In genomic region chr4:173174184-173175156, GRCh38 we compare ENCODE assay signal across 16 cellular contexts. TPM values are rescaled to one million over a fixed set of nuclear protein-coding genes. Genes with fewer than 3 reads are reported as not detected.
DNase-seq lines count a peak whose midpoint lies in the region; ATAC-seq and TF ChIP-seq lines count a peak whose summit lies in the region.
"Had no signal": no experiment of that assay in that cellular context is flagged by ENCODE, and none has a peak within 500 bp of the region (broad histone marks: within the 10 kb centered on the region; RNA-seq: fewer than 3 reads in every experiment).

No MANE protein-coding gene starts in this region.

- DNase-seq in CD14-positive monocyte (ENCODE audit: low spot score) (no peak), SK-N-MC (ENCODE audit: low read depth, low spot score) (no peak), NCI-H128 (lab: John Stamatoyannopoulos, UW; ENCODE audit: unreplicated experiment) (no peak), SHP77 treated with DMSO at 0.1 percent for 48 hours (lab: John Stamatoyannopoulos, UW) (no peak), testis (no peak)
- no peak for DNase-seq in effector CD8-positive, alpha-beta T cell (lab: John Stamatoyannopoulos, UW)
- DNase-seq: activated CD4-positive, alpha-beta T cell treated with anti-CD3 and anti-CD28 coated beads for 4 hours; activated naive CD8-positive, alpha-beta T cell treated with anti-CD3 and anti-CD28 coated beads, Interleukin-2, amount 10 ng/mL, durations not matched to agents 7 days and 5 days; activated T-cell treated with anti-CD3 and anti-CD28 coated beads for 4 hours; hippocampal formation; NCI-H2171 treated with DMSO at 0.1 percent for 48 hours; NCI-H774; right lobe of liver had no signal

- H3K4me3 ChIP-seq in KMS-11 (IDR thresholded peaks at IDR 0.05; ENCODE audit: insufficient read depth, low read depth, low read length) (no peak overlapping the region), SK-N-MC (peak overlapping the region; percentile 26; the same call in 1 of the 2 replicates), testis (no peak overlapping the region)
- H3K4me3 ChIP-seq: right lobe of liver had no signal

- peaks cover 11% of the 10 kb centered on the region; the same call in 1 of the 2 replicates for H4K20me1 ChIP-seq in KMS-11 (ENCODE audit: insufficient read depth)

- H3K36me3 Mint-ChIP-seq in CD14-positive monocyte: peaks cover 0 to 2% of the 10 kb centered on the region in 2 donors
- H3K36me3 Mint-ChIP-seq: activated naive CD8-positive, alpha-beta T cell treated with anti-CD3 and anti-CD28 coated beads, Interleukin-2, amount 10 ng/mL, durations not matched to agents 7 days and 5 days had no signal

- H3K4me2 ChIP-seq in KMS-11: peak overlapping the region; percentile 17; the same call in 1 of the 2 replicates

- TF ChIP-seq POLR2A in testis (IDR thresholded peaks at IDR 0.05): no peak

- no peak overlapping the region for H2AFZ ChIP-seq in KMS-11 (ENCODE audit: low read depth)

- H3K9ac ChIP-seq in KMS-11 (no peak overlapping the region), SK-N-MC (ENCODE audit: insufficient read length) (no peak overlapping the region)

- peaks cover 0 to 3% (median 1%) of the 10 kb centered on the region in 3 donors for H3K27me3 Mint-ChIP-seq in CD14-positive monocyte (ENCODE audit: low read depth in 3 of 3)
- H3K27me3 Mint-ChIP-seq: activated naive CD8-positive, alpha-beta T cell treated with anti-CD3 and anti-CD28 coated beads, Interleukin-2, amount 10 ng/mL, durations not matched to agents 7 days and 5 days had no signal

- no peak overlapping the region for H3K4me3 Mint-ChIP-seq in CD14-positive monocyte
- H3K4me3 Mint-ChIP-seq: activated naive CD8-positive, alpha-beta T cell treated with anti-CD3 and anti-CD28 coated beads, Interleukin-2, amount 10 ng/mL, durations not matched to agents 7 days and 5 days had no signal

- peaks cover 97% of the 10 kb centered on the region for H3K79me2 ChIP-seq in KMS-11 (ENCODE audit: insufficient read depth, low read depth)

- H3K27ac ChIP-seq in KMS-11: no peak overlapping the region
- no peak overlapping the region for H3K27ac ChIP-seq in SK-N-MC
- no peak overlapping the region for H3K27ac ChIP-seq in testis
- H3K27ac ChIP-seq: right lobe of liver had no signal

- peaks cover 0 to 1% (median 0%) of the 10 kb centered on the region in 7 donors for H3K9me3 Mint-ChIP-seq in CD14-positive monocyte
- H3K9me3 Mint-ChIP-seq: activated naive CD8-positive, alpha-beta T cell treated with anti-CD3 and anti-CD28 coated beads, Interleukin-2, amount 10 ng/mL, durations not matched to agents 7 days and 5 days had no signal

- H3K9me3 ChIP-seq in SK-N-MC (ENCODE audit: low read depth, low read length) (no peaks in the 10 kb centered on the region), testis (no peaks in the 10 kb centered on the region)
- H3K9me3 ChIP-seq: Caco-2, right lobe of liver had no signal

- peak overlapping the region; percentile 64 to 90 (median 79) for H3K27ac Mint-ChIP-seq in CD14-positive monocyte
- H3K27ac Mint-ChIP-seq: activated naive CD8-positive, alpha-beta T cell treated with anti-CD3 and anti-CD28 coated beads, Interleukin-2, amount 10 ng/mL, durations not matched to agents 7 days and 5 days had no signal

- intact Hi-C loops in CD14-positive monocyte (cut with micrococcal nuclease): loop anchor here in 1 of 2 donors (10.0 kb wide), 1 partner anchor 240 kb away; no protein-coding TSS in a partner anchor
- intact Hi-C loops in testis (cut with DNase I; ENCODE audit: low total_unique reads): no loop called here

- peaks cover 47% of the 10 kb centered on the region for H3K4me1 ChIP-seq in KMS-11 (ENCODE audit: low read depth, poor library complexity, severe bottlenecking)
- peaks cover 5% of the 10 kb centered on the region for H3K4me1 ChIP-seq in testis

- peaks cover 81% of the 10 kb centered on the region for H3K4me1 Mint-ChIP-seq in CD14-positive monocyte

- peak; percentile 66 for ATAC-seq in esophagus mucosa
- ATAC-seq: right lobe of liver had no signal

- 82 to 87% methylated on average over 5 of the region's 5 CpGs for WGBS in testis, 2 donors

- TF ChIP-seq CTCF in CD14-positive monocyte (IDR thresholded peaks at IDR 0.05) (no peak), KMS-11 (conservative IDR thresholded peaks at IDR 0.05; ENCODE audit: low read depth, low read length) (no peak), testis (IDR thresholded peaks at IDR 0.05) (no peak)

- H3K27me3 ChIP-seq in KMS-11 (ENCODE audit: insufficient read depth, low read depth) (no peaks in the 10 kb centered on the region), testis (no peaks in the 10 kb centered on the region)
- H3K27me3 ChIP-seq: right lobe of liver had no signal

- H3K36me3 ChIP-seq in KMS-11 (ENCODE audit: insufficient read depth): no peaks in the 10 kb centered on the region
- no peaks in the 10 kb centered on the region for H3K36me3 ChIP-seq in SK-N-MC (ENCODE audit: insufficient read depth, low read length)
- no peaks in the 10 kb centered on the region for H3K36me3 ChIP-seq in testis (ENCODE audit: low read depth, missing control alignments)
- H3K36me3 ChIP-seq: right lobe of liver had no signal

RNA-seq across cellular contexts. Expression of gene GALNT7, which starts 5.9 kb away (rescaled TPM):
- 10 to 100 TPM; 19.7 to 29.0 TPM for polyA plus RNA-seq in CD14-positive monocyte
- total RNA-seq in esophagus mucosa: 39.0 TPM
- 10 to 100 TPM; 28.8 to 32.0 TPM for total RNA-seq in testis
- 18.0 TPM for polyA plus RNA-seq in testis (ENCODE audit: insufficient read depth, low read depth, low replicate concordance)
